ENCODE assay signal across 2 cellular contexts in the genomic region with DNA sequence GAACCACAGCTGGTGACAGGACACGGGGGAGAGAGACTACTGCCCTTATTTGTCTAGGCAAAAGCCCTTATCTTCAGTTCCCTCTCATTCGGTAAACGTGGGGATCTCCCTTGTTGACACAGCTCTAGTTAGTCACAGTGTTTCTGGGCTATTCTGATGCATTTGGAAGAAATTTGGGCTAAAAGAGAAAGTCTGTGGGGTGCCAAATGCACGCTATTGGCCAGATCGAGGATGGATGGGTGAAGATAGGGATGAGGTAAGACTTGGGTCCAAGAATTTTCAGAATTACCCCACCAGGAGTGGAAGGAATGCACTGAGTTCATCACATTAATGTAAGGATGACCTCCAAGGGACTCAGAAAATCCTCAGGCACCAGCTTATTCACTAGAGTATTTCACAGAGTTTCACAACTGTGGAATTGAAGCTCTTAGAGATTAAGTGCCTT.
TF ChIP-seq lines count a peak whose summit lies in the region.

No MANE protein-coding gene starts in this region.

TF ChIP-seq in SK-N-SH, 30 proteins besides CTCF, POLR2A, EP300 and RAD21 (continued from another document):
- TF ChIP-seq YY1 (IDR thresholded peaks at IDR 0.05; ENCODE audit: low read depth), result no peak

TF ChIP-seq in SK-N-SH treated with all-trans-retinoic acid at 6 μM for 48 hours, 23 proteins besides CTCF, POLR2A, EP300 and RAD21 (continued from another document):
- no peak for TF ChIP-seq TCF4 (CRISPR knock-in tag; IDR thresholded peaks at IDR 0.05; ENCODE audit: borderline replicate concordance)
- TF ChIP-seq ARNTL (CRISPR knock-in tag; IDR thresholded peaks at IDR 0.05; ENCODE audit: borderline replicate concordance, low read depth), result no peak
- no peak for TF ChIP-seq ZC3H10 (CRISPR knock-in tag; IDR thresholded peaks at IDR 0.05)
- TF ChIP-seq ZFP3 (CRISPR knock-in tag; IDR thresholded peaks at IDR 0.05), result no peak
- TF ChIP-seq ISL1 (CRISPR knock-in tag; IDR thresholded peaks at IDR 0.05), result no peak
- no peak for TF ChIP-seq ZNF565 (CRISPR knock-in tag; conservative IDR thresholded peaks at IDR 0.05; ENCODE audit: low read depth)
- TF ChIP-seq ZNF70 (CRISPR knock-in tag; IDR thresholded peaks at IDR 0.05), result no peak
- no peak for TF ChIP-seq ESRRG (CRISPR knock-in tag; IDR thresholded peaks at IDR 0.05)
